ENCODE assay signal across 8 cellular contexts in genomic region chr15:72782993-72783562, GRCh38. TPM values are rescaled to one million over a fixed set of nuclear protein-coding genes. Genes with fewer than 3 reads are reported as not detected.
DNase-seq lines count a peak whose midpoint lies in the region; ATAC-seq, FAIRE-seq and TF ChIP-seq lines count a peak whose summit lies in the region.

No MANE protein-coding gene starts in this region.

- no peaks in the 10 kb centered on the region for H3K27me3 Mint-ChIP-seq in stimulated activated naive B cell treated with anti-CD40 and anti-IgM and Interleukin-4, amounts not matched to agents 10 μg/mL and 1 μg/mL and 100 μg/mL, for 72 hours

- peak overlapping the region; percentile 88 to 92 for H3K4me3 Mint-ChIP-seq in stimulated activated naive B cell treated with anti-CD40 and anti-IgM and Interleukin-4, amounts not matched to agents 10 μg/mL and 1 μg/mL and 100 μg/mL, for 72 hours

- peak overlapping the region; percentile 98 for H3K27ac Mint-ChIP-seq in stimulated activated naive B cell treated with anti-CD40 and anti-IgM and Interleukin-4, amounts not matched to agents 10 μg/mL and 1 μg/mL and 100 μg/mL, for 72 hours

- H3K36me3 Mint-ChIP-seq in stimulated activated naive B cell treated with anti-CD40 and anti-IgM and Interleukin-4, amounts not matched to agents 10 μg/mL and 1 μg/mL and 100 μg/mL, for 72 hours: peaks cover 31 to 39% of the 10 kb centered on the region in 2 donors

- DNase-seq in GM19239 (ENCODE audit: insufficient read length, low spot score): peak; percentile 28
- DNase-seq in SIG-M5 treated with dmso at 0.1 percent for 504 hours (lab: John Stamatoyannopoulos, UW; ENCODE audit: unreplicated experiment): peak; percentile 98
- DNase-seq in cerebellar cortex (ENCODE audit: low spot score): peak; percentile 45
- DNase-seq in right lobe of liver: peak in 1 of 3 donors; percentile 77
- peak; percentile 51 for DNase-seq in stimulated activated naive B cell treated with anti-CD40 and anti-IgM and Interleukin-4, amounts not matched to agents 10 μg/mL and 1 μg/mL and 100 μg/mL, for 72 hours
- DNase-seq in iPS-NIHi11 (ENCODE audit: low spot score): no peak

- H3K36me3 ChIP-seq in BLaER1 treated with 17β-estradiol and CSF1 and Interleukin-3, amounts not matched to agents 10 nM and 100 nM: peaks cover 31 to 43% (median 42%) of the 10 kb centered on the region in 11 experiments
- H3K36me3 ChIP-seq in right lobe of liver: peaks cover 0 to 6% (median 0%) of the 10 kb centered on the region in 4 donors

- FAIRE-seq in GM19239 (lab: Jason Lieb, UNC): no peak

- intact Hi-C loops in right lobe of liver (cut with DNase I): no loop called here

- H3K9me3 ChIP-seq in BLaER1 treated with 17β-estradiol and CSF1 and Interleukin-3, amounts not matched to agents 10 nM and 100 nM (replicated peaks in 1 of 11): no peaks in the 10 kb centered on the region
- no peaks in the 10 kb centered on the region for H3K9me3 ChIP-seq in right lobe of liver

- H3K27ac ChIP-seq in BLaER1 treated with 17β-estradiol and CSF1 and Interleukin-3, amounts not matched to agents 10 nM and 100 nM: peak overlapping the region; percentile 98 to 100 (median 99)
- peak overlapping the region; percentile 61 to 95 (median 88) for H3K27ac ChIP-seq in right lobe of liver

- no peaks in the 10 kb centered on the region for H3K27me3 ChIP-seq in BLaER1 treated with 17β-estradiol and CSF1 and Interleukin-3, amounts not matched to agents 10 nM and 100 nM
- H3K27me3 ChIP-seq in right lobe of liver: no peaks in the 10 kb centered on the region

- peak overlapping the region; percentile 86 to 97 (median 93) for H3K4me2 ChIP-seq in BLaER1 treated with 17β-estradiol and CSF1 and Interleukin-3, amounts not matched to agents 10 nM and 100 nM

- H3K9ac ChIP-seq in BLaER1 treated with 17β-estradiol and CSF1 and Interleukin-3, amounts not matched to agents 10 nM and 100 nM: peak overlapping the region; percentile 98 to 100 (median 99)

- peak overlapping the region; percentile 86 to 100 (median 94) for H3K4me3 ChIP-seq in BLaER1 treated with 17β-estradiol and CSF1 and Interleukin-3, amounts not matched to agents 10 nM and 100 nM
- H3K4me3 ChIP-seq in right lobe of liver: peak overlapping the region; percentile 99 to 100 (median 100)

- H4K20me1 ChIP-seq in BLaER1 treated with 17β-estradiol and CSF1 and Interleukin-3, amounts not matched to agents 10 nM and 100 nM: peaks cover 3 to 48% (median 42%) of the 10 kb centered on the region in 11 experiments; a peak in 18 of 22 replicates

- peaks cover 31 to 79% (median 50%) of the 10 kb centered on the region in 10 experiments for H3K4me1 ChIP-seq in BLaER1 treated with 17β-estradiol and CSF1 and Interleukin-3, amounts not matched to agents 10 nM and 100 nM
- peaks cover 0 to 14% (median 8%) of the 10 kb centered on the region in 4 donors for H3K4me1 ChIP-seq in right lobe of liver

- ATAC-seq in HG03159 (IDR thresholded peaks at IDR 0.05; ENCODE audit: unreplicated experiment): peak; percentile 40
- ATAC-seq in right lobe of liver: peak in 3 of 4 donors; percentile 5 to 52 (median 33)
- peak; percentile 70 to 75 for ATAC-seq in stimulated activated naive B cell treated with anti-CD40 and anti-IgM and Interleukin-4, amounts not matched to agents 10 μg/mL and 1 μg/mL and 100 μg/mL, for 72 hours (replicated peaks)

- WGBS in right lobe of liver (ENCODE audit: insufficient coverage, low coverage, low lambda C conversion rate, missing lambda C conversion rate): 0% methylated on average over 15 of the region's 46 CpGs

- no peak for TF ChIP-seq POLR2A in right lobe of liver (IDR thresholded peaks at IDR 0.05)

- H3K4me1 Mint-ChIP-seq in stimulated activated naive B cell treated with anti-CD40 and anti-IgM and Interleukin-4, amounts not matched to agents 10 μg/mL and 1 μg/mL and 100 μg/mL, for 72 hours: peaks cover 34 to 50% of the 10 kb centered on the region in 2 donors

- H3K9me3 Mint-ChIP-seq in stimulated activated naive B cell treated with anti-CD40 and anti-IgM and Interleukin-4, amounts not matched to agents 10 μg/mL and 1 μg/mL and 100 μg/mL, for 72 hours: no peaks in the 10 kb centered on the region

- TF ChIP-seq CTCF in right lobe of liver (IDR thresholded peaks at IDR 0.05): no peak

RNA-seq across cellular contexts. Expression of gene ADPGK, which starts 0.5 kb away (rescaled TPM):
- total RNA-seq in right lobe of liver: 10 to 100 TPM; 13.9 to 22.1 (median 19.8) TPM
